In the genomic region with DNA sequence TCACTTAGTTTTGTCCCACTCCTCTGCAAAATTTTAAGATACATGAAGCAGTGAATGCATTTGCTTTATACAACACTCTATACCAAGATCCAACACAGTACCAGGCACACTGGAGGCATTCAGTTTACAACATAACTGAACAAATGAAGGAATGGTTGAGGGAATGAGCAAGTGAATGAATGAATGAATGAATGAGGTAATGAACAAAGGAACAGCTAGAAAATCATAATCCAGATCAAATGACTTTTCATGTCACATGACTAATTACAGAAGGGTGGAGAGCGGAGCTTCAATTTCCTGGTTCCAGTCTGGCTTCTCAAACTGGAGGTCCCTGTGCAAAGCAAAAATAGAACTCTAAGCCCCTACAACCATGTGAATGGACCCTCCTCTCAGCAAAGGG, we compare ENCODE assay signal across 24 cellular contexts. TPM values are rescaled to one million over a fixed set of nuclear protein-coding genes. Genes with fewer than 3 reads are reported as not detected.
DNase-seq lines count a peak whose midpoint lies in the region; ATAC-seq, FAIRE-seq and TF ChIP-seq lines count a peak whose summit lies in the region.
"Had no signal": no experiment of that assay in that cellular context is flagged by ENCODE, and none has a peak within 500 bp of the region (broad histone marks: within the 10 kb centered on the region; RNA-seq: fewer than 3 reads in every experiment).

No MANE protein-coding gene starts in this region.

- 90 to 93% (median 91%) methylated on average over 1 of the region's 1 CpG for WGBS in heart left ventricle, 4 donors
- 53% methylated on average over 1 of the region's 1 CpG for WGBS in GM12878 (ENCODE audit: insufficient coverage, insufficient replicate concordance, low lambda C conversion rate, missing lambda C conversion rate)
- WGBS in liver = 95% methylated on average over 1 of the region's 1 CpG

- peaks cover 49% of the 10 kb centered on the region for H3K36me3 Mint-ChIP-seq in nephron progenitor cell (ENCODE audit: low read depth)
- H3K36me3 Mint-ChIP-seq: CD4-positive, CD25-positive, alpha-beta regulatory T cell; CD8-positive, alpha-beta T cell had no signal

- H3K4me2 ChIP-seq in GM12878 (ENCODE audit: control insufficient read depth, insufficient read depth) = no peak overlapping the region
- H3K4me2 ChIP-seq: BLaER1, GM23338 had no signal

- ATAC-seq in heart left ventricle (no peak), GM12878 (no peak)
- ATAC-seq: CD8-positive, alpha-beta T cell; GM23338; HCT116 had no signal

- H3K9me3 Mint-ChIP-seq in nephron progenitor cell = peaks cover 30% of the 10 kb centered on the region
- H3K9me3 Mint-ChIP-seq: CD8-positive, alpha-beta T cell had no signal

- POLR2A ChIA-PET in GM12878 (lab: Charles Lee) = no interaction called here

- TF ChIP-seq EP300 in GM12878 (IDR thresholded peaks at IDR 0.05; ENCODE audit: borderline replicate concordance in 1 of 2, control insufficient read depth in 1 of 2, low read depth in 2 of 2, low read length in 2 of 2) = no peak

- intact Hi-C loops in left ventricle myocardium inferior (cut with micrococcal nuclease) (no loop called here), heart left ventricle (cut with DNase I) (loop anchor here in 1 of 10 donors (5.0 kb wide), 1 partner anchor 58 kb away; no protein-coding TSS in a partner anchor), GM12878 (cut with micrococcal nuclease; ENCODE audit: unreplicated experiment) (no loop called here)

- H3K27ac ChIP-seq in left ventricle myocardium inferior (replicated peaks) (peak overlapping the region; percentile 61), heart left ventricle (peak overlapping the region in 5 of 12 donors; percentile 29 to 73 (median 52)), GM12878 (ENCODE audit: control insufficient read depth, insufficient read depth) (no peak overlapping the region), liver (ENCODE audit: low read depth in 1 of 2, low read length in 2 of 2) (no peak overlapping the region), skeletal muscle tissue (ENCODE audit: low read depth, low read length) (peak overlapping the region; percentile 3)
- H3K27ac ChIP-seq: 22Rv1, BLaER1, C4-2B had no signal

- no peak for FAIRE-seq in GM12878 (lab: Jason Lieb, UNC)
- FAIRE-seq: A204.1, D721Med, GM19239 had no signal

- H3K4me3 ChIP-seq in left ventricle myocardium inferior (no peak overlapping the region), heart left ventricle (no peak overlapping the region), GM12878 (no peak overlapping the region), liver (ENCODE audit: low read depth in 1 of 3, low read length in 3 of 3) (no peak overlapping the region), skeletal muscle tissue (ENCODE audit: low read length in 3 of 3) (no peak overlapping the region)
- H3K4me3 ChIP-seq: BLaER1, GM23338 had no signal

- CTCF ChIA-PET in GM12878 (lab: Yijun Ruan, JAX) = no interaction called here

- TF ChIP-seq POLR2A in heart left ventricle (IDR thresholded peaks at IDR 0.05) (no peak), GM12878 (IDR thresholded peaks at IDR 0.05; ENCODE audit: low read depth, low read length) (no peak)

- H3K9me3 ChIP-seq in left ventricle myocardium inferior (replicated peaks) (no peaks in the 10 kb centered on the region), heart left ventricle (no peaks in the 10 kb centered on the region), GM12878 (replicated peaks; ENCODE audit: control insufficient read depth, insufficient read depth, low read length) (no peaks in the 10 kb centered on the region; the same call in 1 of the 3 replicates), liver (ENCODE audit: control insufficient read depth in 4 of 4, low read length in 3 of 4) (no peaks in the 10 kb centered on the region), skeletal muscle tissue (ENCODE audit: control insufficient read depth in 3 of 3, low read length in 3 of 3) (no peaks in the 10 kb centered on the region)

- DNase-seq in left ventricle myocardium inferior (no peak), heart left ventricle (no peak), GM12878 (ENCODE audit: low read depth, low spot score) (no peak), GDM1 (lab: John Stamatoyannopoulos, UW) (no peak), GM20000 (ENCODE audit: low spot score) (no peak), nephron progenitor cell (no peak)
- DNase-seq: CD4-positive, CD25-positive, alpha-beta regulatory T cell; CD8-positive, alpha-beta T cell; DMS 273 treated with DMSO at 0.1 percent for 48 hours; DMS79; EL; GF-D8; H9 had no signal

- no peak overlapping the region for H3K4me3 Mint-ChIP-seq in nephron progenitor cell
- H3K4me3 Mint-ChIP-seq: B cell; CD4-positive, CD25-positive, alpha-beta regulatory T cell; CD8-positive, alpha-beta T cell; GM23338; H9 had no signal

- H4K20me1 ChIP-seq in GM12878 (ENCODE audit: control insufficient read depth, insufficient read depth) = no peaks in the 10 kb centered on the region

- RAD21 ChIA-PET in GM12878 (lab: Charles Lee; ENCODE audit: unreplicated experiment) = no interaction called here

- no peak overlapping the region for H2AFZ ChIP-seq in GM12878 (ENCODE audit: control insufficient read depth, low read depth, low read length)
- H2AFZ ChIP-seq: GM23338 had no signal

- TF ChIP-seq RAD21 in GM12878 (IDR thresholded peaks at IDR 0.05; ENCODE audit: insufficient read depth, low read depth, low read length) (no peak), liver (IDR thresholded peaks at IDR 0.05) (no peak)

- no peaks in the 10 kb centered on the region for H3K36me3 ChIP-seq in left ventricle myocardium inferior
- H3K36me3 ChIP-seq in heart left ventricle = no peaks in the 10 kb centered on the region
- H3K36me3 ChIP-seq in GM12878 (ENCODE audit: control insufficient read depth in 2 of 2, insufficient read depth in 2 of 2, low read length in 1 of 2) = peaks cover 0 to 3% of the 10 kb centered on the region in 2 experiments; a peak in 1 of 4 replicates
- no peaks in the 10 kb centered on the region for H3K36me3 ChIP-seq in liver (ENCODE audit: control insufficient read depth in 4 of 4, insufficient read depth in 3 of 4, low read depth in 1 of 4, low read length in 3 of 4)
- H3K36me3 ChIP-seq in skeletal muscle tissue (ENCODE audit: control insufficient read depth in 3 of 3, insufficient read depth in 3 of 3, low read length in 3 of 3) = no peaks in the 10 kb centered on the region

- H3K27me3 ChIP-seq in left ventricle myocardium inferior (ENCODE audit: low read depth) (no peaks in the 10 kb centered on the region), heart left ventricle (no peaks in the 10 kb centered on the region), GM12878 (replicated peaks in 1 of 2; ENCODE audit: control insufficient read depth in 2 of 2, insufficient read depth in 2 of 2, low read length in 1 of 2) (no peaks in the 10 kb centered on the region), liver (ENCODE audit: control insufficient read depth in 4 of 4, insufficient read depth in 4 of 4, low read length in 3 of 4) (no peaks in the 10 kb centered on the region), skeletal muscle tissue (ENCODE audit: control insufficient read depth in 3 of 3, insufficient read depth in 3 of 3, low read length in 3 of 3) (no peaks in the 10 kb centered on the region)
- H3K27me3 ChIP-seq: BLaER1 had no signal

- H3K4me1 Mint-ChIP-seq in nephron progenitor cell = peaks cover 9% of the 10 kb centered on the region
- H3K4me1 Mint-ChIP-seq: B cell; CD4-positive, CD25-positive, alpha-beta regulatory T cell had no signal

- H3K79me2 ChIP-seq in GM12878 (ENCODE audit: control insufficient read depth, insufficient read depth, low read length) = peaks cover 13% of the 10 kb centered on the region

- no peak overlapping the region for H3K27ac Mint-ChIP-seq in nephron progenitor cell
- H3K27ac Mint-ChIP-seq: B cell; CD4-positive, CD25-positive, alpha-beta regulatory T cell; CD8-positive, alpha-beta T cell; GM23338; H9 had no signal

- H3K9ac ChIP-seq in GM12878 (ENCODE audit: control insufficient read depth, insufficient read depth, low read length) = no peak overlapping the region
- no peak overlapping the region for H3K9ac ChIP-seq in liver (ENCODE audit: low read depth in 1 of 2, low read length in 2 of 2)
- H3K9ac ChIP-seq in skeletal muscle tissue (ENCODE audit: low read depth in 1 of 3, low read length in 3 of 3) = no peak overlapping the region
- H3K9ac ChIP-seq: BLaER1 had no signal

- SMC1A ChIA-PET in GM12878 (lab: Charles Lee; ENCODE audit: uncharacterized antibody, unreplicated experiment) = no interaction called here

- H3K4me1 ChIP-seq in left ventricle myocardium inferior (peaks cover 94% of the 10 kb centered on the region), heart left ventricle (peaks cover 0 to 64% (median 22%) of the 10 kb centered on the region in 12 donors), GM12878 (ENCODE audit: control insufficient read depth, insufficient read depth, low read length) (peaks cover 4% of the 10 kb centered on the region), liver (ENCODE audit: control insufficient read depth in 4 of 4, insufficient read depth in 4 of 4, low read length in 3 of 4) (peaks cover 0 to 6% (median 2%) of the 10 kb centered on the region in 4 donors), skeletal muscle tissue (ENCODE audit: control insufficient read depth in 3 of 3, insufficient read depth in 3 of 3, low read length in 3 of 3) (peaks cover 28 to 63% (median 29%) of the 10 kb centered on the region in 3 donors)
- H3K4me1 ChIP-seq: BLaER1 had no signal

- no peak for TF ChIP-seq CTCF in left ventricle myocardium inferior (IDR thresholded peaks at IDR 0.05; ENCODE audit: borderline replicate concordance)
- TF ChIP-seq CTCF in heart left ventricle (IDR thresholded peaks at IDR 0.05) = no peak
- no peak for TF ChIP-seq CTCF in GM12878 (IDR thresholded peaks at IDR 0.05 in 2 of 3, conservative IDR thresholded peaks at IDR 0.05 in 1 of 3; ENCODE audit: control insufficient read depth in 2 of 3, extremely low read depth in 1 of 3, insufficient read depth in 1 of 3, low read depth in 3 of 3, low read length in 3 of 3)
- TF ChIP-seq CTCF in liver (IDR thresholded peaks at IDR 0.05; ENCODE audit: low read depth, low read length, missing input control) = no peak
- TF ChIP-seq CTCF in GM20000 (IDR thresholded peaks at IDR 0.05; ENCODE audit: extremely low read depth, missing control alignments) = no peak
- TF ChIP-seq CTCF in nephron progenitor cell (IDR thresholded peaks at IDR 0.05) = no peak

- BruUV-seq in GM12878 (replicated peaks; lab: Mats Ljungman, UMichigan) = no TSS peak

- no peaks in the 10 kb centered on the region for H3K27me3 Mint-ChIP-seq in nephron progenitor cell (ENCODE audit: low read depth, poor library complexity)
- H3K27me3 Mint-ChIP-seq: CD4-positive, CD25-positive, alpha-beta regulatory T cell had no signal

- in situ Hi-C loops in GM12878 (cut with MboI) = no loop called here

RNA-seq across cellular contexts. Expression of a gene that starts 16.7 kb away (rescaled TPM):
- 97.5 TPM for total RNA-seq in left ventricle myocardium inferior
- total RNA-seq in heart left ventricle = 100 to 1,000 TPM in 3 of 9 donors, 10 to 100 TPM in 6; 52.9 to 158 (median 85.6) TPM
- polyA plus RNA-seq in heart left ventricle = 10 to 100 TPM; 26.8 to 31.9 TPM
- total RNA-seq in GM12878 (2013; cell fraction: nucleolus; rRNA removed) = 25.7 and 28.4 TPM in 2 replicates
- 29.1 and 30.5 TPM in 2 replicates for total RNA-seq in GM12878 (2014; rRNA removed)
- 31.9 and 32.0 TPM in 2 replicates for total RNA-seq in GM12878 (2014; rRNA removed; fragmentation: Illumina TruSeq; extraction: Trizol)
- total RNA-seq in GM12878 (2021) = 38.0 and 38.6 TPM in 2 replicates
- polyA plus RNA-seq in GM12878 (2011; ENCODE audit: low read depth) = 6.8 TPM
- 18.4 and 19.5 TPM in 2 replicates for polyA plus RNA-seq in GM12878 (2011; rRNA removed)
- polyA plus RNA-seq in GM12878 (2011; cell fraction: cytosol; rRNA removed) = 20.7 and 21.1 TPM in 2 replicates
- polyA plus RNA-seq in GM12878 (2011; cell fraction: nucleus; rRNA removed) = 25.5 and 35.4 TPM in 2 replicates
- polyA plus RNA-seq in GM12878 (2012) = 14.4 and 16.9 TPM in 2 replicates
- 30.4 and 33.3 TPM in 2 replicates for polyA plus RNA-seq in GM12878 (2014; fragmentation: Illumina TruSeq; extraction: Trizol)
- 10 to 100 TPM; 11.0 to 11.9 TPM for polyA plus RNA-seq in GM12878 (2014; fragmentation: Nextera tagmentation; extraction: Ambion mirVana)
- polyA plus RNA-seq in GM12878 (2014; rRNA removed) = 26.4 and 27.3 TPM in 2 replicates
- 10 to 100 TPM; 23.3 to 24.6 TPM for polyA plus RNA-seq in GM12878 (2016; fragmentation: Nextera tagmentation; extraction: Ambion mirVana)
- polyA minus RNA-seq in GM12878 (2011; rRNA and poly(A)+ RNA removed) = 36.4 and 38.9 TPM in 2 replicates
- 11.6 and 13.9 TPM in 2 replicates for polyA minus RNA-seq in GM12878 (2011; cell fraction: cytosol; rRNA and poly(A)+ RNA removed)
- polyA minus RNA-seq in GM12878 (2011; cell fraction: nucleus; rRNA and poly(A)+ RNA removed) = 15.0 and 21.8 TPM in 2 replicates
- 10 to 100 TPM in 1 of 2 donors, 1 to 10 TPM in 1; 9.2 to 11.1 TPM for total RNA-seq in liver
- 1 to 10 TPM; 2.3 to 3.8 TPM for polyA plus RNA-seq in liver
- 19.8 TPM for total RNA-seq in skeletal muscle tissue

Comparison
In these comparisons a context has a peak if more than half of its experiments do, and no peak if none do; other contexts are left out.
1. H3K27ac ChIP-seq: peak in left ventricle myocardium inferior (single experiment) and skeletal muscle tissue (single experiment); none in GM12878 (single experiment) and liver (0 of 2).